Comparison of ENCODE assay signal across 8 cellular contexts in genomic region chr19:41427647-41428480, GRCh38. TPM values are rescaled to one million over a fixed set of nuclear protein-coding genes. Genes with fewer than 3 reads are reported as not detected.
A peak's percentile ranks its signal among the peaks of the same experiment; 100 is the strongest.
DNase-seq lines count a peak whose midpoint lies in the region; ATAC-seq and TF ChIP-seq lines count a peak whose summit lies in the region.

No MANE protein-coding gene starts in this region.

- DNase-seq in COLO668 (lab: John Stamatoyannopoulos, UW; ENCODE audit: unreplicated experiment) (peak; percentile 54), NCI-H2029 treated with DMSO at 0.1 percent for 48 hours (lab: John Stamatoyannopoulos, UW) (peak; percentile 30), foreskin fibroblast (peak; percentile 10 to 47), posterior cingulate gyrus (peak in 7 of 10 donors; percentile 32 to 87 (median 54)), glomerular visceral epithelial cell (ENCODE audit: extremely low spot score) (no peak), NCI-H226 (no peak)
- peak; percentile 9 for DNase-seq in activated T-helper 1 cell treated with anti-CD3 and anti-CD28 coated beads, Interleukin-12 subunit alpha, Interleukin-12 subunit beta, Interleukin-2, Interleukin-4 antibody, amounts not matched to agents 30 ng/mL and 10 ng/mL and 1 ng/mL, durations not matched to agents 14 hours and 24 hours and 36 hours (ENCODE audit: low spot score)

- intact Hi-C loops in activated T-helper 1 cell treated with anti-CD3 and anti-CD28 coated beads, Interleukin-12 subunit alpha, Interleukin-12 subunit beta, Interleukin-2, Interleukin-4 antibody, amounts not matched to agents 30 ng/mL and 10 ng/mL and 1 ng/mL, durations not matched to agents 14 hours and 24 hours and 36 hours (cut with micrococcal nuclease) = loop anchor here (1.0 kb wide), 1 partner anchor 11 kb away; the partner anchor contains the start of gene DMAC2
- intact Hi-C loops in posterior cingulate gyrus (cut with DNase I) = no loop called here

- no peaks in the 10 kb centered on the region for H3K9me3 Mint-ChIP-seq in activated T-helper 1 cell treated with anti-CD3 and anti-CD28 coated beads, Interleukin-12 subunit alpha, Interleukin-12 subunit beta, Interleukin-2, Interleukin-4 antibody, amounts not matched to agents 30 ng/mL and 10 ng/mL and 1 ng/mL, durations not matched to agents 14 hours and 24 hours and 36 hours

- ATAC-seq in HG02938 (IDR thresholded peaks at IDR 0.05; ENCODE audit: unreplicated experiment) = no peak

- TF ChIP-seq CTCF in foreskin fibroblast (IDR thresholded peaks at IDR 0.05; ENCODE audit: low read depth, low read length) = no peak

- peaks cover 11% of the 10 kb centered on the region for H3K4me1 Mint-ChIP-seq in activated T-helper 1 cell treated with anti-CD3 and anti-CD28 coated beads, Interleukin-12 subunit alpha, Interleukin-12 subunit beta, Interleukin-2, Interleukin-4 antibody, amounts not matched to agents 30 ng/mL and 10 ng/mL and 1 ng/mL, durations not matched to agents 14 hours and 24 hours and 36 hours (ENCODE audit: low read depth)

- H3K27ac Mint-ChIP-seq in activated T-helper 1 cell treated with anti-CD3 and anti-CD28 coated beads, Interleukin-12 subunit alpha, Interleukin-12 subunit beta, Interleukin-2, Interleukin-4 antibody, amounts not matched to agents 30 ng/mL and 10 ng/mL and 1 ng/mL, durations not matched to agents 14 hours and 24 hours and 36 hours = peak overlapping the region; percentile 87

- peaks cover 20% of the 10 kb centered on the region for H3K36me3 Mint-ChIP-seq in activated T-helper 1 cell treated with anti-CD3 and anti-CD28 coated beads, Interleukin-12 subunit alpha, Interleukin-12 subunit beta, Interleukin-2, Interleukin-4 antibody, amounts not matched to agents 30 ng/mL and 10 ng/mL and 1 ng/mL, durations not matched to agents 14 hours and 24 hours and 36 hours (ENCODE audit: low read depth)

- peak overlapping the region; percentile 46 to 64 for H3K4me3 ChIP-seq in foreskin fibroblast (ENCODE audit: low read depth in 1 of 2, low read length in 2 of 2)

- no peaks in the 10 kb centered on the region for H3K27me3 Mint-ChIP-seq in activated T-helper 1 cell treated with anti-CD3 and anti-CD28 coated beads, Interleukin-12 subunit alpha, Interleukin-12 subunit beta, Interleukin-2, Interleukin-4 antibody, amounts not matched to agents 30 ng/mL and 10 ng/mL and 1 ng/mL, durations not matched to agents 14 hours and 24 hours and 36 hours (ENCODE audit: insufficient read depth)

- H3K4me3 Mint-ChIP-seq in activated T-helper 1 cell treated with anti-CD3 and anti-CD28 coated beads, Interleukin-12 subunit alpha, Interleukin-12 subunit beta, Interleukin-2, Interleukin-4 antibody, amounts not matched to agents 30 ng/mL and 10 ng/mL and 1 ng/mL, durations not matched to agents 14 hours and 24 hours and 36 hours = peak overlapping the region; percentile 82

RNA-seq across cellular contexts. Expression of gene B3GNT8, which starts 0.7 kb away (rescaled TPM):
- total RNA-seq in activated T-helper 1 cell treated with anti-CD3 and anti-CD28 coated beads, Interleukin-12 subunit alpha, Interleukin-12 subunit beta, Interleukin-2, Interleukin-4 antibody, amounts not matched to agents 30 ng/mL and 10 ng/mL and 1 ng/mL, durations not matched to agents 14 hours and 24 hours and 36 hours = 0.44 and 0.99 TPM in 2 replicates

RNA-seq across cellular contexts. Expression of gene DMAC2, which starts 11.8 kb away (rescaled TPM):
- total RNA-seq in activated T-helper 1 cell treated with anti-CD3 and anti-CD28 coated beads, Interleukin-12 subunit alpha, Interleukin-12 subunit beta, Interleukin-2, Interleukin-4 antibody, amounts not matched to agents 30 ng/mL and 10 ng/mL and 1 ng/mL, durations not matched to agents 14 hours and 24 hours and 36 hours = 56.7 and 57.3 TPM in 2 replicates

RNA-seq across cellular contexts. Expression of gene ERICH4, which starts 15.1 kb away (rescaled TPM):
- not detected in 2 replicates for total RNA-seq in activated T-helper 1 cell treated with anti-CD3 and anti-CD28 coated beads, Interleukin-12 subunit alpha, Interleukin-12 subunit beta, Interleukin-2, Interleukin-4 antibody, amounts not matched to agents 30 ng/mL and 10 ng/mL and 1 ng/mL, durations not matched to agents 14 hours and 24 hours and 36 hours

RNA-seq across cellular contexts. Expression of gene BCKDHA, which starts 30.2 kb away (rescaled TPM):
- 14.6 and 22.7 TPM in 2 replicates for total RNA-seq in activated T-helper 1 cell treated with anti-CD3 and anti-CD28 coated beads, Interleukin-12 subunit alpha, Interleukin-12 subunit beta, Interleukin-2, Interleukin-4 antibody, amounts not matched to agents 30 ng/mL and 10 ng/mL and 1 ng/mL, durations not matched to agents 14 hours and 24 hours and 36 hours

RNA-seq across cellular contexts. Expression of gene EXOSC5, which starts 30.7 kb away (rescaled TPM):
- total RNA-seq in activated T-helper 1 cell treated with anti-CD3 and anti-CD28 coated beads, Interleukin-12 subunit alpha, Interleukin-12 subunit beta, Interleukin-2, Interleukin-4 antibody, amounts not matched to agents 30 ng/mL and 10 ng/mL and 1 ng/mL, durations not matched to agents 14 hours and 24 hours and 36 hours = 59.3 and 66.6 TPM in 2 replicates

Comparison
In these comparisons a context has a peak if more than half of its experiments do, and no peak if none do; other contexts are left out.
1. DNase-seq: peak in COLO668 (single experiment), NCI-H2029 treated with DMSO at 0.1 percent for 48 hours (single experiment), activated T-helper 1 cell treated with anti-CD3 and anti-CD28 coated beads, Interleukin-12 subunit alpha, Interleukin-12 subunit beta, Interleukin-2, Interleukin-4 antibody, amounts not matched to agents 30 ng/mL and 10 ng/mL and 1 ng/mL, durations not matched to agents 14 hours and 24 hours and 36 hours (single experiment), foreskin fibroblast (2 of 2) and posterior cingulate gyrus (7 of 10); none in glomerular visceral epithelial cell (single experiment) and NCI-H226 (single experiment).